Comparison of ENCODE assay signal across 1 cellular context in genomic region chr7:99918959-99919813, GRCh38.
A peak's percentile ranks its signal among the peaks of the same experiment; 100 is the strongest.
TF ChIP-seq lines count a peak whose summit lies in the region.

TSS of gene TRIM4 (minus strand) at chr7:99919530. CDS start at chr7:99919401, 129 bp downstream.

TF ChIP-seq in K562, 482 proteins besides CTCF, POLR2A, EP300 and RAD21 (continued from another document and continues in another):
- TF ChIP-seq ESRRA (IDR thresholded peaks at IDR 0.05; ENCODE audit: borderline replicate concordance, low read depth) (peak; percentile 64; the same call in 1 of the 2 replicates), ZBTB2 (IDR thresholded peaks at IDR 0.05) (peak; percentile 53; the same call in 1 of the 2 replicates), CTBP1 (IDR thresholded peaks at IDR 0.05; ENCODE audit: borderline replicate concordance) (peak; percentile 60), MECOM (CRISPR knock-in tag; IDR thresholded peaks at IDR 0.05) (peak; percentile 52; the same call in 1 of the 2 replicates), TBP (optimal IDR thresholded peaks at IDR 0.05; ENCODE audit: low read depth, low read length) (peak; percentile 80), NR2F6 (CRISPR knock-in tag; IDR thresholded peaks at IDR 0.05) (no peak), CREB1 (IDR thresholded peaks at IDR 0.05) (peak; percentile 64), CREB1 (CRISPR knock-in tag; IDR thresholded peaks at IDR 0.05) (peak; percentile 75), POLR2B (IDR thresholded peaks at IDR 0.05; ENCODE audit: low read depth, partially characterized antibody) (peak; percentile 81), NR4A1 (CRISPR knock-in tag; IDR thresholded peaks at IDR 0.05) (0 out of 2 replicates have a peak, but pooled peaks have one; percentile 7), NR4A1 (tag; IDR thresholded peaks at IDR 0.05) (no peak), CREM (IDR thresholded peaks at IDR 0.05; ENCODE audit: low read depth) (peak; percentile 88), ZNF174 (CRISPR knock-in tag; IDR thresholded peaks at IDR 0.05) (no peak), ZNF583 (CRISPR knock-in tag; IDR thresholded peaks at IDR 0.05) (peak; percentile 66; the same call in 1 of the 2 replicates), ZBTB17 (CRISPR knock-in tag; IDR thresholded peaks at IDR 0.05) (peak; percentile 49; the same call in 1 of the 2 replicates), MED1 (CRISPR knock-in tag; IDR thresholded peaks at IDR 0.05; ENCODE audit: borderline replicate concordance) (no peak), XRCC3 (IDR thresholded peaks at IDR 0.05) (no peak), STAT5B (CRISPR knock-in tag; IDR thresholded peaks at IDR 0.05) (no peak), ZHX1 (conservative IDR thresholded peaks at IDR 0.05; ENCODE audit: low read length) (no peak), SUPT5H (IDR thresholded peaks at IDR 0.05) (peak; percentile 91), HIVEP1 (CRISPR knock-in tag; IDR thresholded peaks at IDR 0.05) (no peak), ZNF79 (CRISPR knock-in tag; IDR thresholded peaks at IDR 0.05; ENCODE audit: low read depth) (no peak), POLR2AphosphoS5 (IDR thresholded peaks at IDR 0.05; ENCODE audit: control insufficient read depth, insufficient read depth, low read depth, low read length) (peak; percentile 86), CREB3L1 (IDR thresholded peaks at IDR 0.05; ENCODE audit: borderline replicate concordance, low read depth) (peak; percentile 73; the same call in 1 of the 2 replicates), HNRNPH1 (optimal IDR thresholded peaks at IDR 0.05; ENCODE audit: low read depth, low read length) (no peak), CCAR2 (IDR thresholded peaks at IDR 0.05; ENCODE audit: low read depth, low read length) (no peak), TOE1 (IDR thresholded peaks at IDR 0.05; ENCODE audit: borderline replicate concordance) (no peak), TOE1 (CRISPR knock-in tag; IDR thresholded peaks at IDR 0.05; ENCODE audit: borderline replicate concordance, low read depth) (no peak), CBX2 (IDR thresholded peaks at IDR 0.05; ENCODE audit: insufficient read depth, low read length, poor library complexity, severe bottlenecking) (no peak), ZNF707 (CRISPR knock-in tag; conservative IDR thresholded peaks at IDR 0.05) (no peak), E2F5 (CRISPR knock-in tag; IDR thresholded peaks at IDR 0.05) (no peak; the same call in 1 of the 2 replicates), IRF1 (CRISPR knock-in tag; IDR thresholded peaks at IDR 0.05; ENCODE audit: borderline replicate concordance) (no peak), UBTF (IDR thresholded peaks at IDR 0.05; ENCODE audit: borderline replicate concordance in 1 of 2, low read depth in 2 of 2, low read length in 2 of 2) (peak; percentile 79 to 93; a peak in 3 of 4 replicates), MCM7 (IDR thresholded peaks at IDR 0.05) (no peak), ZFX (CRISPR knock-in tag; IDR thresholded peaks at IDR 0.05) (peak; percentile 95), HOXB6 (CRISPR knock-in tag; IDR thresholded peaks at IDR 0.05; ENCODE audit: borderline replicate concordance) (no peak), ATF7 (IDR thresholded peaks at IDR 0.05) (peak; percentile 77; the same call in 1 of the 2 replicates), L3MBTL2 (IDR thresholded peaks at IDR 0.05) (peak; percentile 73), HMG20B (CRISPR knock-in tag; IDR thresholded peaks at IDR 0.05) (no peak)
- TF ChIP-seq, protein P1, sequence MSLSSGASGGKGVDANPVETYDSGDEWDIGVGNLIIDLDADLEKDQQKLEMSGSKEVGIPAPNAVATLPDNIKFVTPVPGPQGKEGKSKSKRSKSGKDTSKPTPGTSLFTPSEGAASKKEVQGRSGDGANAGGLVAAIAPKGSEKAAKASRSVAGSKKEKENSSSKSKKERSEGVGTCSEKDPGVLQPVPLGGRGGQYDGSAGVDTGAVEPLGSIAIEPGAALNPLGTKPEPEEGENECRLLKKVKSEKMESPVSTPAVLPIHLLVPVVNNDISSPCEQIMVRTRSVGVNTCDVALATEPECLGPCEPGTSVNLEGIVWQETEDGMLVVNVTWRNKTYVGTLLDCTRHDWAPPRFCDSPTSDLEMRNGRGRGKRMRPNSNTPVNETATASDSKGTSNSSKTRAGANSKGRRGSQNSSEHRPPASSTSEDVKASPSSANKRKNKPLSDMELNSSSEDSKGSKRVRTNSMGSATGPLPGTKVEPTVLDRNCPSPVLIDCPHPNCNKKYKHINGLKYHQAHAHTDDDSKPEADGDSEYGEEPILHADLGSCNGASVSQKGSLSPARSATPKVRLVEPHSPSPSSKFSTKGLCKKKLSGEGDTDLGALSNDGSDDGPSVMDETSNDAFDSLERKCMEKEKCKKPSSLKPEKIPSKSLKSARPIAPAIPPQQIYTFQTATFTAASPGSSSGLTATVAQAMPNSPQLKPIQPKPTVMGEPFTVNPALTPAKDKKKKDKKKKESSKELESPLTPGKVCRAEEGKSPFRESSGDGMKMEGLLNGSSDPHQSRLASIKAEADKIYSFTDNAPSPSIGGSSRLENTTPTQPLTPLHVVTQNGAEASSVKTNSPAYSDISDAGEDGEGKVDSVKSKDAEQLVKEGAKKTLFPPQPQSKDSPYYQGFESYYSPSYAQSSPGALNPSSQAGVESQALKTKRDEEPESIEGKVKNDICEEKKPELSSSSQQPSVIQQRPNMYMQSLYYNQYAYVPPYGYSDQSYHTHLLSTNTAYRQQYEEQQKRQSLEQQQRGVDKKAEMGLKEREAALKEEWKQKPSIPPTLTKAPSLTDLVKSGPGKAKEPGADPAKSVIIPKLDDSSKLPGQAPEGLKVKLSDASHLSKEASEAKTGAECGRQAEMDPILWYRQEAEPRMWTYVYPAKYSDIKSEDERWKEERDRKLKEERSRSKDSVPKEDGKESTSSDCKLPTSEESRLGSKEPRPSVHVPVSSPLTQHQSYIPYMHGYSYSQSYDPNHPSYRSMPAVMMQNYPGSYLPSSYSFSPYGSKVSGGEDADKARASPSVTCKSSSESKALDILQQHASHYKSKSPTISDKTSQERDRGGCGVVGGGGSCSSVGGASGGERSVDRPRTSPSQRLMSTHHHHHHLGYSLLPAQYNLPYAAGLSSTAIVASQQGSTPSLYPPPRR (CRISPR knock-in tag; IDR thresholded peaks at IDR 0.05; ENCODE audit: borderline replicate concordance) = no peak
- TF ChIP-seq, protein P2, sequence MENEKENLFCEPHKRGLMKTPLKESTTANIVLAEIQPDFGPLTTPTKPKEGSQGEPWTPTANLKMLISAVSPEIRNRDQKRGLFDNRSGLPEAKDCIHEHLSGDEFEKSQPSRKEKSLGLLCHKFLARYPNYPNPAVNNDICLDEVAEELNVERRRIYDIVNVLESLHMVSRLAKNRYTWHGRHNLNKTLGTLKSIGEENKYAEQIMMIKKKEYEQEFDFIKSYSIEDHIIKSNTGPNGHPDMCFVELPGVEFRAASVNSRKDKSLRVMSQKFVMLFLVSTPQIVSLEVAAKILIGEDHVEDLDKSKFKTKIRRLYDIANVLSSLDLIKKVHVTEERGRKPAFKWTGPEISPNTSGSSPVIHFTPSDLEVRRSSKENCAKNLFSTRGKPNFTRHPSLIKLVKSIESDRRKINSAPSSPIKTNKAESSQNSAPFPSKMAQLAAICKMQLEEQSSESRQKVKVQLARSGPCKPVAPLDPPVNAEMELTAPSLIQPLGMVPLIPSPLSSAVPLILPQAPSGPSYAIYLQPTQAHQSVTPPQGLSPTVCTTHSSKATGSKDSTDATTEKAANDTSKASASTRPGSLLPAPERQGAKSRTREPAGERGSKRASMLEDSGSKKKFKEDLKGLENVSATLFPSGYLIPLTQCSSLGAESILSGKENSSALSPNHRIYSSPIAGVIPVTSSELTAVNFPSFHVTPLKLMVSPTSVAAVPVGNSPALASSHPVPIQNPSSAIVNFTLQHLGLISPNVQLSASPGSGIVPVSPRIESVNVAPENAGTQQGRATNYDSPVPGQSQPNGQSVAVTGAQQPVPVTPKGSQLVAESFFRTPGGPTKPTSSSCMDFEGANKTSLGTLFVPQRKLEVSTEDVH (IDR thresholded peaks at IDR 0.05; ENCODE audit: low read depth, partially characterized antibody) = peak; percentile 71
- TF ChIP-seq, protein P3, sequence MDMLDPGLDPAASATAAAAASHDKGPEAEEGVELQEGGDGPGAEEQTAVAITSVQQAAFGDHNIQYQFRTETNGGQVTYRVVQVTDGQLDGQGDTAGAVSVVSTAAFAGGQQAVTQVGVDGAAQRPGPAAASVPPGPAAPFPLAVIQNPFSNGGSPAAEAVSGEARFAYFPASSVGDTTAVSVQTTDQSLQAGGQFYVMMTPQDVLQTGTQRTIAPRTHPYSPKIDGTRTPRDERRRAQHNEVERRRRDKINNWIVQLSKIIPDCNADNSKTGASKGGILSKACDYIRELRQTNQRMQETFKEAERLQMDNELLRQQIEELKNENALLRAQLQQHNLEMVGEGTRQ (CRISPR knock-in tag; IDR thresholded peaks at IDR 0.05) = no peak
- TF ChIP-seq, protein P4, sequence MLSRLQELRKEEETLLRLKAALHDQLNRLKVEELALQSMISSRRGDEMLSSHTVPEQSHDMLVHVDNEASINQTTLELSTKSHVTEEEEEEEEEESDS (CRISPR knock-in tag; IDR thresholded peaks at IDR 0.05) = no peak
